Comparison of ENCODE assay signal across 1 cellular context in the genomic region with DNA sequence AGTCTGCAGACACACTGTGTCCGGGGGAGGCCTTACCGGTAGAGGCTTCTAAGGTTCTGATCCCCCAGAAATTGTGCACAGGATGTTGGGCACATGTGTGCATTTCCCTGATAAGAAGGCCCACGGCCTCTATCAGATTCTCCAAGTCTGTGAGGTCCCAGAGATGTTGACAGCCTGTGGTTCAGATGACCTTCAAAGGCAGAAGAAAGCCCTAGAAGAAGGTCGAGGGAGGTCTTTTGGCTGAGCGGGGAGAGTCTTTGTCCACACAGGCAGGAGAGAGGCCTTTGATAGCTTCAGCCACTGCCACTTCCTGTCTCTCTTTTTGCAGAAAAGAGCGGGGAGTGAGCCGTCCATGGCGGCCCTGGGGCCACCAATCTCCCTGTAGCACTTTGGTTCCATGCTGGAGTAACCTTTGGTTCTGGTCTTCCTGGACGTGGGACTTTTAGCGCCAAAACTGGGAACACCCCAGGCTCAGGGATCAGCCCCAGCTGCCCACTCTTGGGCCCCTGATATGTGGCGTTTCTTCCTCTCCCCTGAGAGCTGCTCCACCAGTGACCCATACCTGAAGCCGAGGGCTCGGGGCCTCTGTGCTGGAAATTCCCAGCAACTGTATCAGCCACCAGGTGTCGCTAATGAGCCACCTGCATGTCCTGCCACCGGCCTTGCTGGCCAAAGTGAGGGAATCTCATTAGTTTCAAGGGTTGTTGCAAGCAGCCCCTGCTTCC.
TF ChIP-seq lines count a peak whose summit lies in the region.

No MANE protein-coding gene starts in this region.

TF ChIP-seq in HepG2, 621 proteins besides CTCF, POLR2A, EP300 and RAD21 (continued from another document):
- TF ChIP-seq, protein P1, sequence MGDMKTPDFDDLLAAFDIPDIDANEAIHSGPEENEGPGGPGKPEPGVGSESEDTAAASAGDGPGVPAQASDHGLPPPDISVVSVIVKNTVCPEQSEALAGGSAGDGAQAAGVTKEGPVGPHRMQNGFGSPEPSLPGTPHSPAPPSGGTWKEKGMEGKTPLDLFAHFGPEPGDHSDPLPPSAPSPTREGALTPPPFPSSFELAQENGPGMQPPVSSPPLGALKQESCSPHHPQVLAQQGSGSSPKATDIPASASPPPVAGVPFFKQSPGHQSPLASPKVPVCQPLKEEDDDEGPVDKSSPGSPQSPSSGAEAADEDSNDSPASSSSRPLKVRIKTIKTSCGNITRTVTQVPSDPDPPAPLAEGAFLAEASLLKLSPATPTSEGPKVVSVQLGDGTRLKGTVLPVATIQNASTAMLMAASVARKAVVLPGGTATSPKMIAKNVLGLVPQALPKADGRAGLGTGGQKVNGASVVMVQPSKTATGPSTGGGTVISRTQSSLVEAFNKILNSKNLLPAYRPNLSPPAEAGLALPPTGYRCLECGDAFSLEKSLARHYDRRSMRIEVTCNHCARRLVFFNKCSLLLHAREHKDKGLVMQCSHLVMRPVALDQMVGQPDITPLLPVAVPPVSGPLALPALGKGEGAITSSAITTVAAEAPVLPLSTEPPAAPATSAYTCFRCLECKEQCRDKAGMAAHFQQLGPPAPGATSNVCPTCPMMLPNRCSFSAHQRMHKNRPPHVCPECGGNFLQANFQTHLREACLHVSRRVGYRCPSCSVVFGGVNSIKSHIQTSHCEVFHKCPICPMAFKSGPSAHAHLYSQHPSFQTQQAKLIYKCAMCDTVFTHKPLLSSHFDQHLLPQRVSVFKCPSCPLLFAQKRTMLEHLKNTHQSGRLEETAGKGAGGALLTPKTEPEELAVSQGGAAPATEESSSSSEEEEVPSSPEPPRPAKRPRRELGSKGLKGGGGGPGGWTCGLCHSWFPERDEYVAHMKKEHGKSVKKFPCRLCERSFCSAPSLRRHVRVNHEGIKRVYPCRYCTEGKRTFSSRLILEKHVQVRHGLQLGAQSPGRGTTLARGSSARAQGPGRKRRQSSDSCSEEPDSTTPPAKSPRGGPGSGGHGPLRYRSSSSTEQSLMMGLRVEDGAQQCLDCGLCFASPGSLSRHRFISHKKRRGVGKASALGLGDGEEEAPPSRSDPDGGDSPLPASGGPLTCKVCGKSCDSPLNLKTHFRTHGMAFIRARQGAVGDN (CRISPR knock-in tag; IDR thresholded peaks at IDR 0.05), result peak; percentile 31; the same call in 1 of the 2 replicates
- no peak for TF ChIP-seq JDP2 (CRISPR knock-in tag; IDR thresholded peaks at IDR 0.05; ENCODE audit: borderline replicate concordance)
- no peak for TF ChIP-seq ZNF644 (CRISPR knock-in tag; IDR thresholded peaks at IDR 0.05; ENCODE audit: low read depth)
- TF ChIP-seq PTBP1 (IDR thresholded peaks at IDR 0.05; ENCODE audit: low read depth, low read length, poor library complexity, severe bottlenecking), result no peak
- no peak for TF ChIP-seq ZBTB3 (CRISPR knock-in tag; IDR thresholded peaks at IDR 0.05; ENCODE audit: borderline replicate concordance, low read depth)
- peak; percentile 82 for TF ChIP-seq SMC3 (IDR thresholded peaks at IDR 0.05; ENCODE audit: low read length)
- TF ChIP-seq, protein P2, sequence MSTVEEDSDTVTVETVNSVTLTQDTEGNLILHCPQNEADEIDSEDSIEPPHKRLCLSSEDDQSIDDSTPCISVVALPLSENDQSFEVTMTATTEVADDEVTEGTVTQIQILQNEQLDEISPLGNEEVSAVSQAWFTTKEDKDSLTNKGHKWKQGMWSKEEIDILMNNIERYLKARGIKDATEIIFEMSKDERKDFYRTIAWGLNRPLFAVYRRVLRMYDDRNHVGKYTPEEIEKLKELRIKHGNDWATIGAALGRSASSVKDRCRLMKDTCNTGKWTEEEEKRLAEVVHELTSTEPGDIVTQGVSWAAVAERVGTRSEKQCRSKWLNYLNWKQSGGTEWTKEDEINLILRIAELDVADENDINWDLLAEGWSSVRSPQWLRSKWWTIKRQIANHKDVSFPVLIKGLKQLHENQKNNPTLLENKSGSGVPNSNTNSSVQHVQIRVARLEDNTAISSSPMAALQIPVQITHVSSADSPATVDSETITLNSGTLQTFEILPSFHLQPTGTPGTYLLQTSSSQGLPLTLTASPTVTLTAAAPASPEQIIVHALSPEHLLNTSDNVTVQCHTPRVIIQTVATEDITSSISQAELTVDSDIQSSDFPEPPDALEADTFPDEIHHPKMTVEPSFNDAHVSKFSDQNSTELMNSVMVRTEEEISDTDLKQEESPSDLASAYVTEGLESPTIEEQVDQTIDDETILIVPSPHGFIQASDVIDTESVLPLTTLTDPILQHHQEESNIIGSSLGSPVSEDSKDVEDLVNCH (CRISPR knock-in tag; IDR thresholded peaks at IDR 0.05), result no peak
- no peak for TF ChIP-seq NFYC (CRISPR knock-in tag; IDR thresholded peaks at IDR 0.05)
- TF ChIP-seq TEAD3 (CRISPR knock-in tag; optimal IDR thresholded peaks at IDR 0.05; ENCODE audit: borderline replicate concordance), result peak; percentile 64
- TF ChIP-seq STAG1 (CRISPR knock-in tag; IDR thresholded peaks at IDR 0.05), result peak; percentile 59
- TF ChIP-seq MLLT10 (CRISPR knock-in tag; IDR thresholded peaks at IDR 0.05), result no peak
- TF ChIP-seq, protein P3, sequence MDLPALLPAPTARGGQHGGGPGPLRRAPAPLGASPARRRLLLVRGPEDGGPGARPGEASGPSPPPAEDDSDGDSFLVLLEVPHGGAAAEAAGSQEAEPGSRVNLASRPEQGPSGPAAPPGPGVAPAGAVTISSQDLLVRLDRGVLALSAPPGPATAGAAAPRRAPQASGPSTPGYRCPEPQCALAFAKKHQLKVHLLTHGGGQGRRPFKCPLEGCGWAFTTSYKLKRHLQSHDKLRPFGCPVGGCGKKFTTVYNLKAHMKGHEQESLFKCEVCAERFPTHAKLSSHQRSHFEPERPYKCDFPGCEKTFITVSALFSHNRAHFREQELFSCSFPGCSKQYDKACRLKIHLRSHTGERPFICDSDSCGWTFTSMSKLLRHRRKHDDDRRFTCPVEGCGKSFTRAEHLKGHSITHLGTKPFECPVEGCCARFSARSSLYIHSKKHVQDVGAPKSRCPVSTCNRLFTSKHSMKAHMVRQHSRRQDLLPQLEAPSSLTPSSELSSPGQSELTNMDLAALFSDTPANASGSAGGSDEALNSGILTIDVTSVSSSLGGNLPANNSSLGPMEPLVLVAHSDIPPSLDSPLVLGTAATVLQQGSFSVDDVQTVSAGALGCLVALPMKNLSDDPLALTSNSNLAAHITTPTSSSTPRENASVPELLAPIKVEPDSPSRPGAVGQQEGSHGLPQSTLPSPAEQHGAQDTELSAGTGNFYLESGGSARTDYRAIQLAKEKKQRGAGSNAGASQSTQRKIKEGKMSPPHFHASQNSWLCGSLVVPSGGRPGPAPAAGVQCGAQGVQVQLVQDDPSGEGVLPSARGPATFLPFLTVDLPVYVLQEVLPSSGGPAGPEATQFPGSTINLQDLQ (CRISPR knock-in tag; IDR thresholded peaks at IDR 0.05), result no peak
- TF ChIP-seq YY1 (IDR thresholded peaks at IDR 0.05; ENCODE audit: insufficient read depth, insufficient replicate concordance, low read depth, low read length), result peak; percentile 30
- peak; percentile 50 for TF ChIP-seq XRCC5 (optimal IDR thresholded peaks at IDR 0.05; ENCODE audit: low read length)
- TF ChIP-seq ZNF354B (CRISPR knock-in tag; IDR thresholded peaks at IDR 0.05), result 0 out of 2 replicates have a peak, but pooled peaks have one; percentile 45
- no peak for TF ChIP-seq SMYD3 (CRISPR knock-in tag; IDR thresholded peaks at IDR 0.05)
- TF ChIP-seq, protein P4, sequence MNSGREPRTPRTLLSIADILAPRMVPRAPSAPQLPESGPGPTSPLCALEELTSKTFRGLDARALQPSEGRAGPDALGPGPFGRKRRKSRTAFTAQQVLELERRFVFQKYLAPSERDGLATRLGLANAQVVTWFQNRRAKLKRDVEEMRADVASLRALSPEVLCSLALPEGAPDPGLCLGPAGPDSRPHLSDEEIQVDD (CRISPR knock-in tag; IDR thresholded peaks at IDR 0.05; ENCODE audit: borderline replicate concordance), result no peak
- TF ChIP-seq, protein P5, sequence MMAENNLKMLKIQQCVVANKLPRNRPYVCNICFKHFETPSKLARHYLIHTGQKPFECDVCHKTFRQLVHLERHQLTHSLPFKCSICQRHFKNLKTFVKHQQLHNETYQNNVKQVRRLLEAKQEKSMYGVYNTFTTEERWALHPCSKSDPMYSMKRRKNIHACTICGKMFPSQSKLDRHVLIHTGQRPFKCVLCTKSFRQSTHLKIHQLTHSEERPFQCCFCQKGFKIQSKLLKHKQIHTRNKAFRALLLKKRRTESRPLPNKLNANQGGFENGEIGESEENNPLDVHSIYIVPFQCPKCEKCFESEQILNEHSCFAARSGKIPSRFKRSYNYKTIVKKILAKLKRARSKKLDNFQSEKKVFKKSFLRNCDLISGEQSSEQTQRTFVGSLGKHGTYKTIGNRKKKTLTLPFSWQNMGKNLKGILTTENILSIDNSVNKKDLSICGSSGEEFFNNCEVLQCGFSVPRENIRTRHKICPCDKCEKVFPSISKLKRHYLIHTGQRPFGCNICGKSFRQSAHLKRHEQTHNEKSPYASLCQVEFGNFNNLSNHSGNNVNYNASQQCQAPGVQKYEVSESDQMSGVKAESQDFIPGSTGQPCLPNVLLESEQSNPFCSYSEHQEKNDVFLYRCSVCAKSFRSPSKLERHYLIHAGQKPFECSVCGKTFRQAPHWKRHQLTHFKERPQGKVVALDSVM (CRISPR knock-in tag; IDR thresholded peaks at IDR 0.05), result no peak
- TF ChIP-seq, protein P6, sequence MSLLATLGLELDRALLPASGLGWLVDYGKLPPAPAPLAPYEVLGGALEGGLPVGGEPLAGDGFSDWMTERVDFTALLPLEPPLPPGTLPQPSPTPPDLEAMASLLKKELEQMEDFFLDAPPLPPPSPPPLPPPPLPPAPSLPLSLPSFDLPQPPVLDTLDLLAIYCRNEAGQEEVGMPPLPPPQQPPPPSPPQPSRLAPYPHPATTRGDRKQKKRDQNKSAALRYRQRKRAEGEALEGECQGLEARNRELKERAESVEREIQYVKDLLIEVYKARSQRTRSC (CRISPR knock-in tag; IDR thresholded peaks at IDR 0.05; ENCODE audit: low read depth), result no peak
- TF ChIP-seq HOXA7 (CRISPR knock-in tag; IDR thresholded peaks at IDR 0.05), result no peak
- TF ChIP-seq CREB1 (IDR thresholded peaks at IDR 0.05), result no peak
- TF ChIP-seq CREB1 (CRISPR knock-in tag; IDR thresholded peaks at IDR 0.05), result no peak
- no peak for TF ChIP-seq SALL1 (CRISPR knock-in tag; IDR thresholded peaks at IDR 0.05)
- TF ChIP-seq NR1H2 (CRISPR knock-in tag; IDR thresholded peaks at IDR 0.05; ENCODE audit: borderline replicate concordance, low read depth), result 0 out of 2 replicates have a peak, but pooled peaks have one; percentile 35
